Comparison of ENCODE assay signal across 12 cellular contexts in genomic region chr15:71547066-71547465, GRCh38.
DNase-seq lines count a peak whose midpoint lies in the region; ATAC-seq and TF ChIP-seq lines count a peak whose summit lies in the region.
"Had no signal": no experiment of that assay in that cellular context is flagged by ENCODE, and none has a peak within 500 bp of the region (broad histone marks: within the 10 kb centered on the region; RNA-seq: fewer than 3 reads in every experiment).

No MANE protein-coding gene starts in this region.

- peaks cover 18% of the 10 kb centered on the region for H3K36me3 Mint-ChIP-seq in type B pancreatic cell
- H3K36me3 Mint-ChIP-seq: activated naive CD8-positive, alpha-beta T cell treated with anti-CD3 and anti-CD28 coated beads, Interleukin-2, amount 10 ng/mL, durations not matched to agents 7 days and 5 days; CD8-positive, alpha-beta memory T cell had no signal

- DNase-seq in NCI-H2171 (lab: John Stamatoyannopoulos, UW) (peak; percentile 54), left kidney (ENCODE audit: low read depth, low spot score) (peak; percentile 90), type B pancreatic cell (ENCODE audit: extremely low spot score, unreplicated experiment) (no peak), NCI-H146 (lab: John Stamatoyannopoulos, UW) (no peak), activated gamma-delta T cell treated with Interleukin-2 at 50 U/mL for 16 hours (no peak)
- no peak for DNase-seq in stimulated activated CD4-positive, alpha-beta T cell treated with anti-CD3 and anti-CD28 coated beads, Interleukin-12 subunit alpha, Interleukin-12 subunit beta, amount 100 ng/mL, for 4 hours
- no peak for DNase-seq in stimulated activated CD8-positive, alpha-beta memory T cell treated with anti-CD3 and anti-CD28 coated beads, Interleukin-4, amount 100 ng/mL, for 48 hours
- DNase-seq: activated naive CD8-positive, alpha-beta T cell treated with anti-CD3 and anti-CD28 coated beads, Interleukin-2, amount 10 ng/mL, durations not matched to agents 7 days and 5 days; CD8-positive, alpha-beta memory T cell; NCI-H2029; SW 1271 had no signal

- peaks cover 49% of the 10 kb centered on the region for H3K4me1 Mint-ChIP-seq in type B pancreatic cell (ENCODE audit: unreplicated experiment)
- H3K4me1 Mint-ChIP-seq: activated naive CD8-positive, alpha-beta T cell treated with anti-CD3 and anti-CD28 coated beads, Interleukin-2, amount 10 ng/mL, durations not matched to agents 7 days and 5 days; CD8-positive, alpha-beta memory T cell had no signal

- TF ChIP-seq CTCF in type B pancreatic cell (conservative IDR thresholded peaks at IDR 0.05): no peak

- H3K27me3 Mint-ChIP-seq in type B pancreatic cell: peaks cover 3% of the 10 kb centered on the region

- peak overlapping the region; percentile 55 for H3K27ac Mint-ChIP-seq in type B pancreatic cell
- H3K27ac Mint-ChIP-seq: activated naive CD8-positive, alpha-beta T cell treated with anti-CD3 and anti-CD28 coated beads, Interleukin-2, amount 10 ng/mL, durations not matched to agents 7 days and 5 days; CD8-positive, alpha-beta memory T cell had no signal

- H3K4me3 Mint-ChIP-seq in type B pancreatic cell: peak overlapping the region; percentile 77
- H3K4me3 Mint-ChIP-seq: activated naive CD8-positive, alpha-beta T cell treated with anti-CD3 and anti-CD28 coated beads, Interleukin-2, amount 10 ng/mL, durations not matched to agents 7 days and 5 days; CD8-positive, alpha-beta memory T cell had no signal

- ATAC-seq in esophagus mucosa: peak; percentile 42

- H3K9me3 Mint-ChIP-seq in type B pancreatic cell: peaks cover 5% of the 10 kb centered on the region
- H3K9me3 Mint-ChIP-seq: activated naive CD8-positive, alpha-beta T cell treated with anti-CD3 and anti-CD28 coated beads, Interleukin-2, amount 10 ng/mL, durations not matched to agents 7 days and 5 days; CD8-positive, alpha-beta memory T cell had no signal

Comparison
In these comparisons a context has a peak if more than half of its experiments do, and no peak if none do; other contexts are left out.
1. DNase-seq: peak in NCI-H2171 (single experiment) and left kidney (single experiment); none in type B pancreatic cell (single experiment), NCI-H146 (single experiment), stimulated activated CD4-positive, alpha-beta T cell treated with anti-CD3 and anti-CD28 coated beads, Interleukin-12 subunit alpha, Interleukin-12 subunit beta, amount 100 ng/mL, for 4 hours (single experiment), stimulated activated CD8-positive, alpha-beta memory T cell treated with anti-CD3 and anti-CD28 coated beads, Interleukin-4, amount 100 ng/mL, for 48 hours (single experiment) and activated gamma-delta T cell treated with Interleukin-2 at 50 U/mL for 16 hours (single experiment).